Comparison of ENCODE assay signal across 8 cellular contexts in genomic region chr6:137904822-137905617, GRCh38. TPM values are rescaled to one million over a fixed set of nuclear protein-coding genes. Genes with fewer than 3 reads are reported as not detected.
DNase-seq lines count a peak whose midpoint lies in the region; ATAC-seq and TF ChIP-seq lines count a peak whose summit lies in the region.

No MANE protein-coding gene starts in this region.

- peak; percentile 40 for ATAC-seq in HG02571 (IDR thresholded peaks at IDR 0.05; ENCODE audit: unreplicated experiment)
- ATAC-seq in central memory CD8-positive, alpha-beta T cell (replicated peaks; ENCODE audit: extremely low read depth, poor library complexity, severe bottlenecking): peak; percentile 68

- peak; percentile 27 for DNase-seq in GM10266 (ENCODE audit: extremely low spot score)
- no peak for DNase-seq in central memory CD8-positive, alpha-beta T cell (ENCODE audit: low spot score in 2 of 2)
- DNase-seq in stimulated activated CD4-positive, alpha-beta T cell treated with anti-CD3 and anti-CD28 coated beads, Interleukin-4, amount 100 ng/mL, for 48 hours (ENCODE audit: low read depth in 2 of 2): peak; percentile 74 to 83
- DNase-seq in SKM-1 (lab: John Stamatoyannopoulos, UW; ENCODE audit: unreplicated experiment): no peak
- no peak for DNase-seq in NCI-H510A (lab: John Stamatoyannopoulos, UW)
- no peak for DNase-seq in suprapubic skin (ENCODE audit: low spot score in 2 of 2)

- no peak overlapping the region for H3K4me3 ChIP-seq in suprapubic skin

- peak overlapping the region; percentile 77 for H3K4me3 Mint-ChIP-seq in T-helper 1 cell treated with Interleukin-12 subunit alpha and Interleukin-12 subunit beta and Interleukin-4 antibody, amounts not matched to agents 30 μg/mL and 1 μg/mL, for 36 hours
- peak overlapping the region; percentile 53 for H3K4me3 Mint-ChIP-seq in central memory CD8-positive, alpha-beta T cell

- H3K9me3 Mint-ChIP-seq in T-helper 1 cell treated with Interleukin-12 subunit alpha and Interleukin-12 subunit beta and Interleukin-4 antibody, amounts not matched to agents 30 μg/mL and 1 μg/mL, for 36 hours: no peaks in the 10 kb centered on the region
- H3K9me3 Mint-ChIP-seq in central memory CD8-positive, alpha-beta T cell: no peaks in the 10 kb centered on the region

- WGBS in suprapubic skin: 68% methylated on average over 11 of the region's 11 CpGs

- no peak for TF ChIP-seq POLR2A in suprapubic skin (IDR thresholded peaks at IDR 0.05)

- peaks cover 60% of the 10 kb centered on the region for H3K4me1 Mint-ChIP-seq in T-helper 1 cell treated with Interleukin-12 subunit alpha and Interleukin-12 subunit beta and Interleukin-4 antibody, amounts not matched to agents 30 μg/mL and 1 μg/mL, for 36 hours (ENCODE audit: low read depth)
- H3K4me1 Mint-ChIP-seq in central memory CD8-positive, alpha-beta T cell: peaks cover 18% of the 10 kb centered on the region

- no peak overlapping the region for H3K27ac ChIP-seq in suprapubic skin

- no peaks in the 10 kb centered on the region for H3K36me3 Mint-ChIP-seq in T-helper 1 cell treated with Interleukin-12 subunit alpha and Interleukin-12 subunit beta and Interleukin-4 antibody, amounts not matched to agents 30 μg/mL and 1 μg/mL, for 36 hours (ENCODE audit: low read depth)
- peaks cover 2% of the 10 kb centered on the region for H3K36me3 Mint-ChIP-seq in central memory CD8-positive, alpha-beta T cell (ENCODE audit: insufficient read depth)

- no peaks in the 10 kb centered on the region for H3K27me3 Mint-ChIP-seq in T-helper 1 cell treated with Interleukin-12 subunit alpha and Interleukin-12 subunit beta and Interleukin-4 antibody, amounts not matched to agents 30 μg/mL and 1 μg/mL, for 36 hours (ENCODE audit: low read depth)
- peaks cover 30% of the 10 kb centered on the region for H3K27me3 Mint-ChIP-seq in central memory CD8-positive, alpha-beta T cell

- no peaks in the 10 kb centered on the region for H3K4me1 ChIP-seq in suprapubic skin

- H3K27me3 ChIP-seq in suprapubic skin: no peaks in the 10 kb centered on the region

- H3K9me3 ChIP-seq in suprapubic skin: no peaks in the 10 kb centered on the region

- peak overlapping the region; percentile 80 for H3K27ac Mint-ChIP-seq in T-helper 1 cell treated with Interleukin-12 subunit alpha and Interleukin-12 subunit beta and Interleukin-4 antibody, amounts not matched to agents 30 μg/mL and 1 μg/mL, for 36 hours
- H3K27ac Mint-ChIP-seq in central memory CD8-positive, alpha-beta T cell (ENCODE audit: low read depth): no peak overlapping the region

- no peak for TF ChIP-seq EP300 in suprapubic skin (IDR thresholded peaks at IDR 0.05)

- H3K36me3 ChIP-seq in suprapubic skin: no peaks in the 10 kb centered on the region

- TF ChIP-seq CTCF in GM10266 (IDR thresholded peaks at IDR 0.05; ENCODE audit: control insufficient read depth, insufficient read depth, low read depth, missing control alignments): no peak
- no peak for TF ChIP-seq CTCF in suprapubic skin (IDR thresholded peaks at IDR 0.05)

RNA-seq across cellular contexts. Expression of gene TNFAIP3, which starts 38.0 kb away (rescaled TPM):
- 100 to 1,000 TPM in 3 of 4 donors, 10 to 100 TPM in 1; 64.1 to 146 (median 111) TPM for total RNA-seq in suprapubic skin

Comparison
In these comparisons a context has a peak if more than half of its experiments do, and no peak if none do; other contexts are left out.
1. DNase-seq: peak in GM10266 (single experiment) and stimulated activated CD4-positive, alpha-beta T cell treated with anti-CD3 and anti-CD28 coated beads, Interleukin-4, amount 100 ng/mL, for 48 hours (2 of 2); none in central memory CD8-positive, alpha-beta T cell (0 of 2), SKM-1 (single experiment), NCI-H510A (single experiment) and suprapubic skin (0 of 2).